ENCODE assay signal across 8 cellular contexts in the genomic region with DNA sequence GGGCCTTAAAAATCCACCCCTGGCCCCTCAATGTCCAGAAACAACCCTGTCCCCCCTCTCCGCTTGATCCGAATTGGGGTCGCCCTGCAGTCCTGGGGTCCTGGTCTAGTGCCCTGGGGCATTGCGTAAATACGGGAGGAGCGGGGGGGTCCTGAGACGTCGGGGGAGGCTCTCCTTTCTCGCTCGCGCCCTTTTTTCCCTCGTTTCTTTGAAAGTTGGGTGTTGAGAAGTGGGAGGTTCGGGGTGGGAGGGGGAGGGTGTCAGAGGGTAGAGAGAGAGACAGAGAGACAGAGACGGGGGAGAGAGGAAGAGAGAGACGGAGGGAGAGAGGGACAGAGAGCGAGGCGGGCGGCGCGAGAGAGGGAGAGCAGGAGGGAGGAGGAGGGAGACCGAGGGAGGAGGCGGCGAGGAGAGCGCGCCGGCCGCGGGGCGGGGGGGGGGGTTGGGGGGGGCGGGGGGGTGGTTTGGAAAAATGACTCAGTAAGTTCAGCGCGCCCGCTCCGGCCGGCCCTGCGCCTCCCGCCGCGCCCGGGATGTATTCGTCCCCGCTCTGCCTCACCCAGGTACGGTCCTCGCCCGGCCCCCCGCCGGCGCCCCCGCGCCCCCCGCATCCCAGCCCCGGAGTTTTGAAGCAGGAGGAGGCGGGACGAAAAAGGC. TPM values are rescaled to one million over a fixed set of nuclear protein-coding genes. Genes with fewer than 3 reads are reported as not detected.
DNase-seq lines count a peak whose midpoint lies in the region; ATAC-seq and TF ChIP-seq lines count a peak whose summit lies in the region.

NFIC (plus strand) TSS at position 480 of the 657 bp plus-strand sequence; CDS start at position 534, 54 bp downstream.

- H3K79me2 ChIP-seq in SK-N-SH (ENCODE audit: insufficient read depth), result peaks cover 85% of the 10 kb centered on the region

- TF ChIP-seq RAD21 in SK-N-SH (IDR thresholded peaks at IDR 0.05; ENCODE audit: low read length), result no peak

- H3K27me3 ChIP-seq in SK-N-SH (ENCODE audit: insufficient read depth) (no peaks in the 10 kb centered on the region), rectal smooth muscle tissue (ENCODE audit: control insufficient read depth, insufficient read depth, low read length) (no peaks in the 10 kb centered on the region)

- H3F3A ChIP-seq in SK-N-SH (replicated peaks; ENCODE audit: insufficient read depth), result peaks cover 23% of the 10 kb centered on the region

- H4K20me1 ChIP-seq in SK-N-SH (ENCODE audit: insufficient read depth), result peaks cover 51% of the 10 kb centered on the region

- no peak for TF ChIP-seq EP300 in SK-N-SH (IDR thresholded peaks at IDR 0.05; ENCODE audit: borderline replicate concordance in 1 of 2, low read depth in 1 of 2, low read length in 1 of 2)

- H3K9ac ChIP-seq in SK-N-SH, result peak within 1 kb of the TSS; percentile 92
- H3K9ac ChIP-seq in rectal smooth muscle tissue (ENCODE audit: low read length), result peak within 1 kb of the TSS; percentile 62

- CTCF ChIA-PET in SK-N-SH (lab: Yijun Ruan, JAX), result interaction anchor here (2.6 kb wide), 1 partner anchor 63 kb away, joined by 15 read pairs; no protein-coding TSS in a partner anchor

- POLR2A ChIA-PET in SK-N-SH (lab: Yijun Ruan, JAX), result interaction anchor here (0.5 to 1.6 kb wide), 3 partner anchors 8 to 22 kb away, joined by 3 to 8 read pairs (median 6); no protein-coding TSS in a partner anchor

- DNase-seq in HFF-Myc (ENCODE audit: extremely low read depth, low read depth) (no peak), SK-N-SH (peak; percentile 84), astrocyte of the hippocampus (ENCODE audit: low read depth, low spot score) (peak; percentile 86), hippocampal formation (lab: John Stamatoyannopoulos, UW) (peak; percentile 59 to 68), 8988T (no peak)

- 1% methylated on average over 36 of the region's 54 CpGs for WGBS in SK-N-SH (ENCODE audit: low lambda C conversion rate)

- H3K4me1 ChIP-seq in SK-N-SH (ENCODE audit: control insufficient read depth in 1 of 2, insufficient read depth in 2 of 2, low read depth in 1 of 2, low read length in 1 of 2) (peaks cover 18 to 38% of the 10 kb centered on the region in 2 experiments; a peak in 3 of 4 replicates), rectal smooth muscle tissue (ENCODE audit: control insufficient read depth, insufficient read depth, low read length) (peaks cover 53% of the 10 kb centered on the region)

- no peaks in the 10 kb centered on the region for H3K36me3 ChIP-seq in SK-N-SH (replicated peaks in 1 of 2; ENCODE audit: control insufficient read depth in 1 of 2, insufficient read depth in 2 of 2, low read length in 1 of 2)
- H3K36me3 ChIP-seq in rectal smooth muscle tissue (ENCODE audit: control insufficient read depth, insufficient read depth, low read length), result no peaks in the 10 kb centered on the region

- H3K4me2 ChIP-seq in SK-N-SH, result peak within 1 kb of the TSS; percentile 97

- H3K27ac ChIP-seq in C4-2B (peak within 1 kb of the TSS; percentile 98), SK-N-SH (ENCODE audit: low read depth in 2 of 2, low read length in 1 of 2) (peak within 1 kb of the TSS; percentile 74 to 89), rectal smooth muscle tissue (ENCODE audit: low read depth, low read length) (peak within 1 kb of the TSS; percentile 99)

- TF ChIP-seq CTCF in C4-2B (conservative IDR thresholded peaks at IDR 0.05), result no peak
- TF ChIP-seq CTCF in HFF-Myc (IDR thresholded peaks at IDR 0.05; ENCODE audit: low read depth, low read length, missing control alignments), result no peak
- TF ChIP-seq CTCF in SK-N-SH (IDR thresholded peaks at IDR 0.05), result no peak

- no peak for ATAC-seq in GM21515 (IDR thresholded peaks at IDR 0.05; ENCODE audit: unreplicated experiment)

- H3K4me3 ChIP-seq in HFF-Myc (replicated peaks; ENCODE audit: low read depth, low read length) (peak within 1 kb of the TSS; percentile 82), SK-N-SH (ENCODE audit: low read depth in 2 of 2, low read length in 1 of 2) (peak within 1 kb of the TSS; percentile 63 to 79), rectal smooth muscle tissue (ENCODE audit: low read length) (peak within 1 kb of the TSS; percentile 77)

- no peaks in the 10 kb centered on the region for H3K9me2 ChIP-seq in SK-N-SH

- no peaks in the 10 kb centered on the region for H3K9me3 ChIP-seq in SK-N-SH

- H2AFZ ChIP-seq in SK-N-SH (ENCODE audit: low read depth), result 0 out of 2 replicates have a peak within 1 kb of the TSS, but pooled peaks have one; percentile 56

TF ChIP-seq in SK-N-SH, 30 proteins besides CTCF, POLR2A, EP300 and RAD21:
- TF ChIP-seq SIN3A (IDR thresholded peaks at IDR 0.05; ENCODE audit: borderline replicate concordance, low read depth, low read length) (no peak), TAF1 (IDR thresholded peaks at IDR 0.05; ENCODE audit: borderline replicate concordance, low read depth, low read length) (0 out of 2 replicates have a peak, but pooled peaks have one; percentile 33), MAX (IDR thresholded peaks at IDR 0.05; ENCODE audit: low read depth) (peak; percentile 43; the same call in 1 of the 2 replicates), FOSL2 (IDR thresholded peaks at IDR 0.05; ENCODE audit: borderline replicate concordance, low read depth) (peak; percentile 22; the same call in 1 of the 2 replicates)
- TF ChIP-seq, protein P1, sequence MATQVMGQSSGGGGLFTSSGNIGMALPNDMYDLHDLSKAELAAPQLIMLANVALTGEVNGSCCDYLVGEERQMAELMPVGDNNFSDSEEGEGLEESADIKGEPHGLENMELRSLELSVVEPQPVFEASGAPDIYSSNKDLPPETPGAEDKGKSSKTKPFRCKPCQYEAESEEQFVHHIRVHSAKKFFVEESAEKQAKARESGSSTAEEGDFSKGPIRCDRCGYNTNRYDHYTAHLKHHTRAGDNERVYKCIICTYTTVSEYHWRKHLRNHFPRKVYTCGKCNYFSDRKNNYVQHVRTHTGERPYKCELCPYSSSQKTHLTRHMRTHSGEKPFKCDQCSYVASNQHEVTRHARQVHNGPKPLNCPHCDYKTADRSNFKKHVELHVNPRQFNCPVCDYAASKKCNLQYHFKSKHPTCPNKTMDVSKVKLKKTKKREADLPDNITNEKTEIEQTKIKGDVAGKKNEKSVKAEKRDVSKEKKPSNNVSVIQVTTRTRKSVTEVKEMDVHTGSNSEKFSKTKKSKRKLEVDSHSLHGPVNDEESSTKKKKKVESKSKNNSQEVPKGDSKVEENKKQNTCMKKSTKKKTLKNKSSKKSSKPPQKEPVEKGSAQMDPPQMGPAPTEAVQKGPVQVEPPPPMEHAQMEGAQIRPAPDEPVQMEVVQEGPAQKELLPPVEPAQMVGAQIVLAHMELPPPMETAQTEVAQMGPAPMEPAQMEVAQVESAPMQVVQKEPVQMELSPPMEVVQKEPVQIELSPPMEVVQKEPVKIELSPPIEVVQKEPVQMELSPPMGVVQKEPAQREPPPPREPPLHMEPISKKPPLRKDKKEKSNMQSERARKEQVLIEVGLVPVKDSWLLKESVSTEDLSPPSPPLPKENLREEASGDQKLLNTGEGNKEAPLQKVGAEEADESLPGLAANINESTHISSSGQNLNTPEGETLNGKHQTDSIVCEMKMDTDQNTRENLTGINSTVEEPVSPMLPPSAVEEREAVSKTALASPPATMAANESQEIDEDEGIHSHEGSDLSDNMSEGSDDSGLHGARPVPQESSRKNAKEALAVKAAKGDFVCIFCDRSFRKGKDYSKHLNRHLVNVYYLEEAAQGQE (IDR thresholded peaks at IDR 0.05; ENCODE audit: low read depth, low read length), result 0 out of 2 replicates have a peak, but pooled peaks have one; percentile 2
- TF ChIP-seq, protein P2, sequence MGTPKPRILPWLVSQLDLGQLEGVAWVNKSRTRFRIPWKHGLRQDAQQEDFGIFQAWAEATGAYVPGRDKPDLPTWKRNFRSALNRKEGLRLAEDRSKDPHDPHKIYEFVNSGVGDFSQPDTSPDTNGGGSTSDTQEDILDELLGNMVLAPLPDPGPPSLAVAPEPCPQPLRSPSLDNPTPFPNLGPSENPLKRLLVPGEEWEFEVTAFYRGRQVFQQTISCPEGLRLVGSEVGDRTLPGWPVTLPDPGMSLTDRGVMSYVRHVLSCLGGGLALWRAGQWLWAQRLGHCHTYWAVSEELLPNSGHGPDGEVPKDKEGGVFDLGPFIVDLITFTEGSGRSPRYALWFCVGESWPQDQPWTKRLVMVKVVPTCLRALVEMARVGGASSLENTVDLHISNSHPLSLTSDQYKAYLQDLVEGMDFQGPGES (IDR thresholded peaks at IDR 0.05; ENCODE audit: low read depth, low read length), result no peak

RNA-seq across cellular contexts. Expression of gene NFIC, which starts in this region (rescaled TPM):
- 2.6 and 7.2 TPM in 2 replicates for polyA plus RNA-seq in SK-N-SH (2012; rRNA removed)
- polyA plus RNA-seq in SK-N-SH (2012; cell fraction: cytosol; rRNA removed), result 5.7 and 8.1 TPM in 2 replicates
- 13.4 and 14.9 TPM in 2 replicates for polyA plus RNA-seq in SK-N-SH (2012; cell fraction: nucleus; rRNA removed)

Comparison
In these comparisons a context has a peak if more than half of its experiments do, and no peak if none do; other contexts are left out.
1. DNase-seq: peak in SK-N-SH (single experiment), astrocyte of the hippocampus (single experiment) and hippocampal formation (2 of 2); none in HFF-Myc (single experiment) and 8988T (single experiment).
2. Peak in every context shown above with its lines, with median percentiles within 50 percentile points of each other: H3K27ac ChIP-seq and H3K4me3 ChIP-seq.